ENCODE assay signal across 16 cellular contexts in the genomic region with DNA sequence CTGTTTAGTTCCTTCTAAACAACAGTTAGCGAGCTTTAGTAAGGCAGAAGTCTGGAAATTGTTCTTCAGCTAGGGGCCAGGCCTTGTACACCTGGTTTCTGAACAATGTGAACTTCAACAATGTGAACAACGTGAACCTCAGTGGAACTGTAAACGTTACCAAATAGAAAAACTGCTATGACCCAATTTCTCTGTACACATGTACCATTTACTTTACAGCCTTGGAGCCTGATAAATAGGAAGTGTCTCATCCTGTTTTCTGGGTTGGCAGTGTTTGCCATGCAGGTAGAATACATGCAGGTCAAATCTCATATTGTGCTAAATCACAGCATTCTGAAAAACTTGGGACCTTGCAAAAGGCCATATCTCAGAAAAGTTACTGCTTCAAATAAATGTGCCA. TPM values are rescaled to one million over a fixed set of nuclear protein-coding genes. Genes with fewer than 3 reads are reported as not detected.
"Had no signal": no experiment of that assay in that cellular context is flagged by ENCODE, and none has a peak within 500 bp of the region (broad histone marks: within the 10 kb centered on the region; RNA-seq: fewer than 3 reads in every experiment).

No MANE protein-coding gene starts in this region.

- DNase-seq: activated CD4-positive, alpha-beta T cell treated with anti-CD3 and anti-CD28 coated beads for 4 hours; activated CD8-positive, alpha-beta memory T cell treated with anti-CD3 and anti-CD28 coated beads, Interleukin-2, amount 50 U/mL, for 4 hours; activated CD8-positive, alpha-beta T cell treated with anti-CD3 and anti-CD28 coated beads for 36 hours; activated effector memory CD4-positive, alpha-beta T cell treated with anti-CD3 and anti-CD28 coated beads, Interleukin-2, amount 50 U/mL, for 16 hours; activated T-cell treated with anti-CD3 and anti-CD28 coated beads, Interleukin-2, amount 50 U/mL, for 48 hours; caudate nucleus; colonic mucosa; glutamatergic neuron; kidney glomerular epithelial cell; mucosa of descending colon; naive thymus-derived CD4-positive, alpha-beta T cell; small intestine; T-helper 17 cell had no signal

- H3K9me3 ChIP-seq: colonic mucosa, mucosa of descending colon, thoracic aorta had no signal

- H3K4me3 ChIP-seq: colonic mucosa, mucosa of descending colon had no signal

- H3K27me3 ChIP-seq: colonic mucosa had no signal

- ATAC-seq: activated CD8-positive, alpha-beta T cell treated with anti-CD3 and anti-CD28 coated beads for 36 hours; esophagus mucosa; mucosa of descending colon; naive thymus-derived CD4-positive, alpha-beta T cell; T-helper 17 cell had no signal

- H3K36me3 ChIP-seq: colonic mucosa, thoracic aorta had no signal

- H3K27ac ChIP-seq: colonic mucosa, thoracic aorta had no signal

RNA-seq across cellular contexts. Expression of gene STEAP4, which starts 1.6 kb away (rescaled TPM):
- total RNA-seq: activated CD8-positive, alpha-beta T cell treated with anti-CD3 and anti-CD28 coated beads for 36 hours; lung microvascular endothelial cell had no signal
- polyA plus RNA-seq: naive thymus-derived CD4-positive, alpha-beta T cell had no signal
